25 cellular contexts compared by ENCODE assay signal in genomic region chr5:962801-963200, GRCh38. TPM values are rescaled to one million over a fixed set of nuclear protein-coding genes. Genes with fewer than 3 reads are reported as not detected.
A peak's percentile ranks its signal among the peaks of the same experiment; 100 is the strongest.
DNase-seq lines count a peak whose midpoint lies in the region; TF ChIP-seq lines count a peak whose summit lies in the region.
"Had no signal": no experiment of that assay in that cellular context is flagged by ENCODE, and none has a peak within 500 bp of the region (broad histone marks: within the 10 kb centered on the region; RNA-seq: fewer than 3 reads in every experiment).

No MANE protein-coding gene starts in this region.

- H3K9me3 ChIP-seq in hepatocyte (ENCODE audit: low read depth) (no peaks in the 10 kb centered on the region), smooth muscle cell (replicated peaks; ENCODE audit: low read depth) (no peaks in the 10 kb centered on the region)
- H3K9me3 ChIP-seq: adrenal gland, heart right ventricle had no signal

- H3K9me3 Mint-ChIP-seq in activated CD4-positive, alpha-beta memory T cell treated with anti-CD3 and anti-CD28 coated beads, Interleukin-2, amount 10 ng/mL, durations not matched to agents 7 days and 5 days: no peaks in the 10 kb centered on the region
- no peaks in the 10 kb centered on the region for H3K9me3 Mint-ChIP-seq in activated CD4-positive, alpha-beta memory T cell treated with anti-CD3 and anti-CD28 coated beads for 36 hours
- H3K9me3 Mint-ChIP-seq: activated CD4-positive, alpha-beta T cell treated with anti-CD3 and anti-CD28 coated beads, Interleukin-2, amount 10 ng/mL, durations not matched to agents 24 days and 14 days; natural killer cell had no signal

- H3K4me1 ChIP-seq in hepatocyte (ENCODE audit: insufficient read depth) (peaks cover 13% of the 10 kb centered on the region), smooth muscle cell (ENCODE audit: low read depth) (no peaks in the 10 kb centered on the region)
- H3K4me1 ChIP-seq: adrenal gland, foreskin keratinocyte had no signal

- H3K4me3 ChIP-seq in Jurkat, Clone E6-1 (ENCODE audit: low read length): peak overlapping the region; percentile 54
- H3K4me3 ChIP-seq in hepatocyte: no peak overlapping the region
- no peak overlapping the region for H3K4me3 ChIP-seq in smooth muscle cell
- H3K4me3 ChIP-seq: A549, adrenal gland, GM23248, heart right ventricle had no signal

- H3K27me3 ChIP-seq in hepatocyte (peaks cover 1% of the 10 kb centered on the region), smooth muscle cell (ENCODE audit: low read depth) (no peaks in the 10 kb centered on the region)
- H3K27me3 ChIP-seq: foreskin keratinocyte had no signal

- peaks cover 4% of the 10 kb centered on the region for H3K36me3 Mint-ChIP-seq in activated CD4-positive, alpha-beta memory T cell treated with anti-CD3 and anti-CD28 coated beads, Interleukin-2, amount 10 ng/mL, durations not matched to agents 7 days and 5 days (ENCODE audit: low read depth)
- H3K36me3 Mint-ChIP-seq in activated CD4-positive, alpha-beta memory T cell treated with anti-CD3 and anti-CD28 coated beads for 36 hours: no peaks in the 10 kb centered on the region
- H3K36me3 Mint-ChIP-seq: brain, natural killer cell had no signal

- H4K20me1 ChIP-seq in hepatocyte (ENCODE audit: insufficient read depth, poor library complexity, severe bottlenecking): no peaks in the 10 kb centered on the region
- H4K20me1 ChIP-seq in smooth muscle cell (ENCODE audit: low read depth): no peaks in the 10 kb centered on the region

- POLR2A ChIA-PET in activated CD4-positive, alpha-beta memory T cell treated with anti-CD3 and anti-CD28 coated beads, Interleukin-2, amount 10 ng/mL, durations not matched to agents 7 days and 5 days (lab: Charles Lee): no interaction called here
- POLR2A ChIA-PET in activated CD4-positive, alpha-beta memory T cell treated with anti-CD3 and anti-CD28 coated beads for 36 hours (lab: Charles Lee): no interaction called here

- H3K4me2 ChIP-seq in hepatocyte: no peak overlapping the region
- H3K4me2 ChIP-seq in smooth muscle cell: peak overlapping the region; percentile 37
- H3K4me2 ChIP-seq: A549 had no signal

- 94% methylated on average over 11 of the region's 12 CpGs for WGBS in hepatocyte (ENCODE audit: low lambda C conversion rate, missing lambda C conversion rate)
- 100% methylated on average over 8 of the region's 12 CpGs for WGBS in smooth muscle cell (ENCODE audit: low lambda C conversion rate)

- H3K9me2 ChIP-seq in hepatocyte (replicated peaks; ENCODE audit: insufficient read depth): no peaks in the 10 kb centered on the region

- intact Hi-C loops in activated CD4-positive, alpha-beta memory T cell treated with anti-CD3 and anti-CD28 coated beads for 36 hours (cut with micrococcal nuclease): no loop called here

- DNase-seq in activated CD4-positive, alpha-beta memory T cell treated with anti-CD3 and anti-CD28 coated beads, Interleukin-2, amount 10 ng/mL, durations not matched to agents 7 days and 5 days: no peak
- DNase-seq in activated CD4-positive, alpha-beta memory T cell treated with anti-CD3 and anti-CD28 coated beads for 36 hours: no peak
- DNase-seq in Jurkat, Clone E6-1 (ENCODE audit: low read depth, low spot score): no peak
- DNase-seq in hepatocyte (ENCODE audit: low spot score): no peak
- no peak for DNase-seq in smooth muscle cell (lab: John Stamatoyannopoulos, UW; ENCODE audit: unreplicated experiment)
- DNase-seq in SIG-M5 (lab: John Stamatoyannopoulos, UW): no peak
- DNase-seq in stimulated activated CD4-positive, alpha-beta T cell treated with anti-CD3 and anti-CD28 coated beads, Interleukin-12 subunit alpha, Interleukin-12 subunit beta, amount 100 ng/mL, for 4 hours: no peak
- DNase-seq in stimulated activated CD8-positive, alpha-beta memory T cell treated with anti-CD3 and anti-CD28 coated beads, Interleukin-4, amount 100 ng/mL, for 48 hours: no peak
- DNase-seq: activated CD4-positive, alpha-beta T cell treated with anti-CD3 and anti-CD28 coated beads, Interleukin-2, amount 10 ng/mL, durations not matched to agents 24 days and 14 days; activated gamma-delta T cell; DMS53; effector CD4-positive, alpha-beta T cell; erythroblast; foreskin keratinocyte; GM23248; heart right ventricle; natural killer cell; NCI-H187; NCI-H526 treated with DMSO at 0.1 percent for 48 hours; trophoblast cell had no signal

- peaks cover 53% of the 10 kb centered on the region for H3K4me1 Mint-ChIP-seq in activated CD4-positive, alpha-beta memory T cell treated with anti-CD3 and anti-CD28 coated beads, Interleukin-2, amount 10 ng/mL, durations not matched to agents 7 days and 5 days
- peaks cover 16% of the 10 kb centered on the region for H3K4me1 Mint-ChIP-seq in activated CD4-positive, alpha-beta memory T cell treated with anti-CD3 and anti-CD28 coated beads for 36 hours (ENCODE audit: low read depth)

- no peak overlapping the region for H3K4me3 Mint-ChIP-seq in activated CD4-positive, alpha-beta memory T cell treated with anti-CD3 and anti-CD28 coated beads, Interleukin-2, amount 10 ng/mL, durations not matched to agents 7 days and 5 days
- H3K4me3 Mint-ChIP-seq in activated CD4-positive, alpha-beta memory T cell treated with anti-CD3 and anti-CD28 coated beads for 36 hours: no peak overlapping the region

- H2AFZ ChIP-seq in hepatocyte (no peak overlapping the region), smooth muscle cell (ENCODE audit: low read depth) (no peak overlapping the region)
- H2AFZ ChIP-seq: GM23248 had no signal

- H3K9ac ChIP-seq in smooth muscle cell (ENCODE audit: low read depth): peak overlapping the region; percentile 52
- H3K9ac ChIP-seq: GM23248 had no signal

- H3F3A ChIP-seq in smooth muscle cell (ENCODE audit: low read depth): peaks cover 21% of the 10 kb centered on the region

- H3K27ac Mint-ChIP-seq in activated CD4-positive, alpha-beta memory T cell treated with anti-CD3 and anti-CD28 coated beads, Interleukin-2, amount 10 ng/mL, durations not matched to agents 7 days and 5 days: peak overlapping the region; percentile 96
- no peak overlapping the region for H3K27ac Mint-ChIP-seq in activated CD4-positive, alpha-beta memory T cell treated with anti-CD3 and anti-CD28 coated beads for 36 hours

- CTCF ChIA-PET in activated CD4-positive, alpha-beta memory T cell treated with anti-CD3 and anti-CD28 coated beads, Interleukin-2, amount 10 ng/mL, durations not matched to agents 7 days and 5 days (lab: Charles Lee): no interaction called here
- CTCF ChIA-PET in activated CD4-positive, alpha-beta memory T cell treated with anti-CD3 and anti-CD28 coated beads for 36 hours (lab: Charles Lee): no interaction called here

- peaks cover 19% of the 10 kb centered on the region for H3K27me3 Mint-ChIP-seq in activated CD4-positive, alpha-beta memory T cell treated with anti-CD3 and anti-CD28 coated beads, Interleukin-2, amount 10 ng/mL, durations not matched to agents 7 days and 5 days
- H3K27me3 Mint-ChIP-seq in activated CD4-positive, alpha-beta memory T cell treated with anti-CD3 and anti-CD28 coated beads for 36 hours: peaks cover 32% of the 10 kb centered on the region

- H3K27ac ChIP-seq in hepatocyte (peak overlapping the region; percentile 79), smooth muscle cell (ENCODE audit: low read depth) (peak overlapping the region; percentile 90)
- H3K27ac ChIP-seq: foreskin keratinocyte, GM23248, VCaP had no signal

- H3K36me3 ChIP-seq in hepatocyte (replicated peaks; ENCODE audit: insufficient read depth, low read depth) (no peaks in the 10 kb centered on the region), smooth muscle cell (ENCODE audit: low read depth) (no peaks in the 10 kb centered on the region)
- H3K36me3 ChIP-seq: adrenal gland, heart right ventricle had no signal

- H3K79me2 ChIP-seq in hepatocyte: no peaks in the 10 kb centered on the region
- no peaks in the 10 kb centered on the region for H3K79me2 ChIP-seq in smooth muscle cell (ENCODE audit: low read depth)

- TF ChIP-seq CTCF in hepatocyte (IDR thresholded peaks at IDR 0.05; ENCODE audit: poor library complexity): no peak
- no peak for TF ChIP-seq CTCF in smooth muscle cell (IDR thresholded peaks at IDR 0.05; ENCODE audit: borderline replicate concordance, insufficient read depth, poor library complexity, severe bottlenecking)

RNA-seq across cellular contexts. Expression of gene NKD2, which starts 45.8 kb away (rescaled TPM):
- total RNA-seq in activated CD4-positive, alpha-beta memory T cell treated with anti-CD3 and anti-CD28 coated beads, Interleukin-2, amount 10 ng/mL, durations not matched to agents 7 days and 5 days: 1 to 10 TPM; 3.6 to 3.7 TPM
- 1 to 10 TPM in 1 of 2 experiments, under 1 TPM in 1; 0.41 to 1.1 TPM for total RNA-seq in activated CD4-positive, alpha-beta memory T cell treated with anti-CD3 and anti-CD28 coated beads for 36 hours
- 176 TPM for polyA plus RNA-seq in Jurkat, Clone E6-1 (2012; ENCODE audit: insufficient read depth, insufficient read length)
- total RNA-seq in hepatocyte: 1.4 and 2.0 TPM in 2 replicates
- 9.1 and 10.1 TPM in 2 replicates for polyA plus RNA-seq in hepatocyte
- 31.2 and 32.5 TPM in 2 replicates for total RNA-seq in smooth muscle cell
- polyA plus RNA-seq in smooth muscle cell: 105 and 122 TPM in 2 replicates
- total RNA-seq: GM23248, natural killer cell, osteocyte had no signal
- polyA plus RNA-seq: foreskin keratinocyte, GM23248 had no signal
